31 cellular contexts compared by ENCODE assay signal in the genomic region with DNA sequence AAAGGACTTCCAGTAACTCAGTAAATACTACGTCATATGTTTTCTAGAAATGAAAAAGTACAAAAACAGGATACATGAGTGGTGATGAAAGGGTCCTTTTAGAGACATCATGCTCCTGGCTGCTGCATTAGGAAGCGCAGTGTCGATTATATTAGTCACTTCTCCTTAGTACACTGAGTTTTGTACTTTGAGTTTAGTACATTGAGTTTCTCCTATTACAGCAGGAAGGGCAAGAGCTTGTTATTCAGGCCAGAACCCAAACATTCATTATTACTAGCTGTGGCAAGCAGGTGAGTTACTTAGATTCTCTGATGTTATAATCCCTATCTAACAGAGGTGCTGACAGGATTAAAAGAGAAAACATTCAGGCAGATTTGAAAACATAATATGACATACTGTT. TPM values are rescaled to one million over a fixed set of nuclear protein-coding genes. Genes with fewer than 3 reads are reported as not detected.
A peak's percentile ranks its signal among the peaks of the same experiment; 100 is the strongest.
DNase-seq lines count a peak whose midpoint lies in the region; ATAC-seq and TF ChIP-seq lines count a peak whose summit lies in the region.
"Had no signal": no experiment of that assay in that cellular context is flagged by ENCODE, and none has a peak within 500 bp of the region (broad histone marks: within the 10 kb centered on the region; RNA-seq: fewer than 3 reads in every experiment).

No MANE protein-coding gene starts in this region.

- no peaks in the 10 kb centered on the region for H3K9me3 ChIP-seq in hepatocyte (ENCODE audit: low read depth)
- no peaks in the 10 kb centered on the region for H3K9me3 ChIP-seq in osteoblast (ENCODE audit: low read depth, low read length)
- H3K9me3 ChIP-seq in PC-3 (ENCODE audit: low read length), result no peaks in the 10 kb centered on the region
- H3K9me3 ChIP-seq: HAP-1, ovary, uterus had no signal

- intact Hi-C loops in PC-3 (cut with micrococcal nuclease), result no loop called here
- intact Hi-C loops in activated CD4-positive, alpha-beta T cell treated with anti-CD3 and anti-CD28 coated beads for 36 hours (cut with DNase I, micrococcal nuclease), result no loop called here

- H3K27ac ChIP-seq in hepatocyte (no peak overlapping the region), osteoblast (ENCODE audit: low read depth, low read length) (no peak overlapping the region), PC-3 (ENCODE audit: low read length) (no peak overlapping the region)
- H3K27ac ChIP-seq: ovary, SK-N-MC had no signal

- peaks cover 3% of the 10 kb centered on the region for H3K36me3 Mint-ChIP-seq in activated CD4-positive, alpha-beta T cell treated with anti-CD3 and anti-CD28 coated beads for 36 hours (ENCODE audit: low read depth)
- H3K36me3 Mint-ChIP-seq: activated naive CD4-positive, alpha-beta T cell treated with anti-CD3 and anti-CD28 coated beads, Interleukin-2, amount 50 U/mL, for 72 hours had no signal

- WGBS in hepatocyte (ENCODE audit: low lambda C conversion rate, missing lambda C conversion rate), result 84% methylated on average over 3 of the region's 3 CpGs

- H3K4me1 ChIP-seq in hepatocyte (ENCODE audit: insufficient read depth) (no peaks in the 10 kb centered on the region), osteoblast (ENCODE audit: insufficient read depth, low read length) (no peaks in the 10 kb centered on the region), PC-3 (ENCODE audit: insufficient read depth, low read length) (no peaks in the 10 kb centered on the region)
- H3K4me1 ChIP-seq: HAP-1, uterus had no signal

- POLR2A ChIA-PET in PC-3 (lab: Charles Lee; ENCODE audit: unreplicated experiment), result interaction anchor here (0.6 kb wide), 1 partner anchor 35 kb away, joined by 4 read pairs; no protein-coding TSS in a partner anchor
- POLR2A ChIA-PET in activated CD4-positive, alpha-beta T cell treated with anti-CD3 and anti-CD28 coated beads for 36 hours (lab: Charles Lee), result no interaction called here

- TF ChIP-seq CTCF in hepatocyte (IDR thresholded peaks at IDR 0.05; ENCODE audit: poor library complexity) (no peak), osteoblast (IDR thresholded peaks at IDR 0.05; ENCODE audit: extremely low read depth, low read depth, low read length) (no peak), PC-3 (conservative IDR thresholded peaks at IDR 0.05; ENCODE audit: low read depth, low read length) (no peak)

- H2AFZ ChIP-seq in hepatocyte, result no peak overlapping the region
- H2AFZ ChIP-seq in osteoblast (ENCODE audit: low read length), result no peak overlapping the region
- no peak overlapping the region for H2AFZ ChIP-seq in PC-3 (ENCODE audit: low read length)

- H3K4me3 ChIP-seq in hepatocyte (no peak overlapping the region), skeletal muscle cell (ENCODE audit: low read depth, low read length) (no peak overlapping the region), osteoblast (ENCODE audit: insufficient read depth, low read length) (no peak overlapping the region), PC-3 (ENCODE audit: low read length) (no peak overlapping the region)
- H3K4me3 ChIP-seq: HAP-1, lung, ovary, SK-N-MC, uterus had no signal

- H3K79me2 ChIP-seq in hepatocyte (no peaks in the 10 kb centered on the region), osteoblast (ENCODE audit: insufficient read depth, low read length) (no peaks in the 10 kb centered on the region), PC-3 (ENCODE audit: low read length) (no peaks in the 10 kb centered on the region)

- no peaks in the 10 kb centered on the region for H3K9me3 Mint-ChIP-seq in activated CD4-positive, alpha-beta T cell treated with anti-CD3 and anti-CD28 coated beads for 36 hours (ENCODE audit: low read depth)
- H3K9me3 Mint-ChIP-seq: activated CD4-positive, alpha-beta memory T cell treated with anti-CD3 and anti-CD28 coated beads, Interleukin-2, amount 10 ng/mL, durations not matched to agents 7 days and 5 days; activated naive CD4-positive, alpha-beta T cell treated with anti-CD3 and anti-CD28 coated beads, Interleukin-2, amount 50 U/mL, for 72 hours; activated T-helper 2 cell treated with anti-CD3 and anti-CD28 coated beads, Interferon-gamma antibody, Interleukin-2, Interleukin-4, amounts not matched to agents 10 μg/mL and 5 μg/mL and 100 μg/mL, durations not matched to agents 14 hours and 24 hours and 36 hours; central memory CD8-positive, alpha-beta T cell; nephron; stimulated activated memory B cell treated with anti-CD40 and anti-IgM and Interleukin-4, amounts not matched to agents 10 μg/mL and 1 μg/mL and 100 μg/mL, for 72 hours had no signal

- no peaks in the 10 kb centered on the region for H3K36me3 ChIP-seq in hepatocyte (replicated peaks; ENCODE audit: insufficient read depth, low read depth)
- H3K36me3 ChIP-seq in osteoblast (ENCODE audit: insufficient read depth, low read length), result no peaks in the 10 kb centered on the region
- no peaks in the 10 kb centered on the region for H3K36me3 ChIP-seq in PC-3 (ENCODE audit: low read depth, low read length)
- H3K36me3 ChIP-seq: HAP-1, ovary, uterus had no signal

- no peaks in the 10 kb centered on the region for H3K4me1 Mint-ChIP-seq in activated CD4-positive, alpha-beta T cell treated with anti-CD3 and anti-CD28 coated beads for 36 hours
- H3K4me1 Mint-ChIP-seq: activated CD4-positive, alpha-beta memory T cell treated with anti-CD3 and anti-CD28 coated beads, Interleukin-2, amount 10 ng/mL, durations not matched to agents 7 days and 5 days; central memory CD8-positive, alpha-beta T cell; nephron; stimulated activated memory B cell treated with anti-CD40 and anti-IgM and Interleukin-4, amounts not matched to agents 10 μg/mL and 1 μg/mL and 100 μg/mL, for 72 hours had no signal

- in situ Hi-C loops in SK-MEL-5 (cut with HindIII; ENCODE audit: low pct_unique_long_range_greater_than_20kb, low sequenced_read_pairs), result no loop called here

- H3K27me3 Mint-ChIP-seq in activated CD4-positive, alpha-beta T cell treated with anti-CD3 and anti-CD28 coated beads for 36 hours, result no peaks in the 10 kb centered on the region
- H3K27me3 Mint-ChIP-seq: activated CD4-positive, alpha-beta memory T cell treated with anti-CD3 and anti-CD28 coated beads, Interleukin-2, amount 10 ng/mL, durations not matched to agents 7 days and 5 days; central memory CD8-positive, alpha-beta T cell; stimulated activated memory B cell treated with anti-CD40 and anti-IgM and Interleukin-4, amounts not matched to agents 10 μg/mL and 1 μg/mL and 100 μg/mL, for 72 hours had no signal

- H3K9me2 ChIP-seq in hepatocyte (replicated peaks; ENCODE audit: insufficient read depth), result no peaks in the 10 kb centered on the region
- H3K9me2 ChIP-seq in PC-3 (replicated peaks; ENCODE audit: low read length), result no peaks in the 10 kb centered on the region

- no peak overlapping the region for H3K27ac Mint-ChIP-seq in activated CD4-positive, alpha-beta T cell treated with anti-CD3 and anti-CD28 coated beads for 36 hours
- H3K27ac Mint-ChIP-seq: activated CD4-positive, alpha-beta memory T cell treated with anti-CD3 and anti-CD28 coated beads, Interleukin-2, amount 10 ng/mL, durations not matched to agents 7 days and 5 days; activated naive CD4-positive, alpha-beta T cell treated with anti-CD3 and anti-CD28 coated beads, Interleukin-2, amount 50 U/mL, for 72 hours; activated T-helper 2 cell treated with anti-CD3 and anti-CD28 coated beads, Interferon-gamma antibody, Interleukin-2, Interleukin-4, amounts not matched to agents 10 μg/mL and 5 μg/mL and 100 μg/mL, durations not matched to agents 14 hours and 24 hours and 36 hours; nephron; stimulated activated memory B cell treated with anti-CD40 and anti-IgM and Interleukin-4, amounts not matched to agents 10 μg/mL and 1 μg/mL and 100 μg/mL, for 72 hours had no signal

- no TSS peak for BruUV-seq in PC-3 (replicated peaks; lab: Mats Ljungman, UMichigan)

- H4K20me1 ChIP-seq in hepatocyte (ENCODE audit: insufficient read depth, poor library complexity, severe bottlenecking) (no peaks in the 10 kb centered on the region), osteoblast (ENCODE audit: insufficient read depth, low read length) (no peaks in the 10 kb centered on the region), PC-3 (ENCODE audit: low read length) (no peaks in the 10 kb centered on the region)

- H3K9ac ChIP-seq in PC-3 (ENCODE audit: low read length), result no peak overlapping the region

- CTCF ChIA-PET in PC-3 (lab: Charles Lee), result no interaction called here
- CTCF ChIA-PET in activated CD4-positive, alpha-beta T cell treated with anti-CD3 and anti-CD28 coated beads for 36 hours (lab: Charles Lee), result no interaction called here

- H3K27me3 ChIP-seq in hepatocyte (no peaks in the 10 kb centered on the region), osteoblast (ENCODE audit: insufficient read depth, low read length) (no peaks in the 10 kb centered on the region), PC-3 (ENCODE audit: low read length) (no peaks in the 10 kb centered on the region)
- H3K27me3 ChIP-seq: ovary, uterus had no signal

- H3K4me3 Mint-ChIP-seq in activated CD4-positive, alpha-beta T cell treated with anti-CD3 and anti-CD28 coated beads for 36 hours, result no peak overlapping the region
- H3K4me3 Mint-ChIP-seq: activated CD4-positive, alpha-beta memory T cell treated with anti-CD3 and anti-CD28 coated beads, Interleukin-2, amount 10 ng/mL, durations not matched to agents 7 days and 5 days; central memory CD8-positive, alpha-beta T cell; nephron; stimulated activated memory B cell treated with anti-CD40 and anti-IgM and Interleukin-4, amounts not matched to agents 10 μg/mL and 1 μg/mL and 100 μg/mL, for 72 hours had no signal

- DNase-seq in SK-MEL-5 (ENCODE audit: low read depth, low spot score) (peak; percentile 80), dermis blood vessel endothelial cell (peak; percentile 87), hepatocyte (ENCODE audit: low spot score) (peak; percentile 7), skeletal muscle cell (ENCODE audit: low read depth) (peak; percentile 62), osteoblast (ENCODE audit: insufficient read length, low spot score, missing footprints) (no peak), RPMI8226 (no peak), PC-3 (no peak)
- DNase-seq in activated CD4-positive, alpha-beta T cell treated with anti-CD3 and anti-CD28 coated beads for 36 hours, result no peak
- DNase-seq: activated CD4-positive, alpha-beta memory T cell treated with anti-CD3 and anti-CD28 coated beads, Interleukin-2, amount 10 ng/mL, durations not matched to agents 7 days and 5 days; C1 segment of cervical spinal cord; DND-41; islet precursor cell; MM.1S; NCI-H1417 treated with DMSO at 0.1 percent for 48 hours; NCI-H2081; NCI-H2227 treated with DMSO at 0.1 percent for 48 hours; ovary; stimulated activated CD4-positive, alpha-beta T cell treated with anti-CD3 and anti-CD28 coated beads, Interleukin-4, amount 100 ng/mL, for 4 hours; substantia nigra; uterus had no signal

- ATAC-seq in PC-3, result no peak
- no peak for ATAC-seq in activated CD4-positive, alpha-beta T cell treated with anti-CD3 and anti-CD28 coated beads for 36 hours
- ATAC-seq: activated CD4-positive, CD25-positive, alpha-beta regulatory T cell treated with anti-CD3 and anti-CD28 coated beads, Interleukin-2, amount 50 U/mL, for 24 hours; activated naive CD4-positive, alpha-beta T cell treated with anti-CD3 and anti-CD28 coated beads, Interleukin-2, amount 50 U/mL, for 72 hours; stimulated activated memory B cell treated with anti-CD40 and anti-IgM and Interleukin-4, amounts not matched to agents 10 μg/mL and 1 μg/mL and 100 μg/mL, for 72 hours had no signal

- H3K4me2 ChIP-seq in hepatocyte, result no peak overlapping the region
- no peak overlapping the region for H3K4me2 ChIP-seq in osteoblast (ENCODE audit: insufficient read depth, low read length)
- no peak overlapping the region for H3K4me2 ChIP-seq in PC-3 (ENCODE audit: low read length)

- H3F3A ChIP-seq in PC-3 (ENCODE audit: low read length, unreplicated experiment), result no peaks in the 10 kb centered on the region

RNA-seq across cellular contexts. Expression of gene RPGR, which starts 21.3 kb away (rescaled TPM):
- 10.5 and 15.3 TPM in 2 replicates for total RNA-seq in SK-MEL-5 (2014; rRNA removed; shearing (Covaris generic))
- 7.8 and 15.4 TPM in 2 replicates for polyA plus RNA-seq in SK-MEL-5 (2015; cell fraction: cytosol; rRNA removed)
- polyA plus RNA-seq in SK-MEL-5 (2015; cell fraction: nucleus; rRNA removed), result 23.4 and 38.0 TPM in 2 replicates
- total RNA-seq in dermis blood vessel endothelial cell (43.2 and 49.6 TPM in 2 replicates), hepatocyte (9.8 and 15.9 TPM in 2 replicates), osteoblast (7.4 and 8.0 TPM in 2 replicates), PC-3 (2014; rRNA removed) (8.3 and 9.3 TPM in 2 replicates)
- 7.2 and 7.6 TPM in 2 replicates for polyA plus RNA-seq in hepatocyte
- total RNA-seq in activated CD4-positive, alpha-beta T cell treated with anti-CD3 and anti-CD28 coated beads for 36 hours, result 1 to 10 TPM; 6.4 to 7.1 TPM

RNA-seq across cellular contexts. Expression of gene OTC, which starts 46.4 kb away (rescaled TPM):
- total RNA-seq in SK-MEL-5 (2014; rRNA removed; shearing (Covaris generic)), result not detected in 2 replicates
- polyA plus RNA-seq in SK-MEL-5 (2015; cell fraction: cytosol; rRNA removed), result not detected in 2 replicates
- polyA plus RNA-seq in SK-MEL-5 (2015; cell fraction: nucleus; rRNA removed), result not detected in 2 replicates
- total RNA-seq in dermis blood vessel endothelial cell (2.4 and 4.5 TPM in 2 replicates), hepatocyte (33.2 and 37.8 TPM in 2 replicates), osteoblast (not detected in 2 replicates), PC-3 (2014; rRNA removed) (not detected in 2 replicates)
- 10.1 and 16.2 TPM in 2 replicates for polyA plus RNA-seq in hepatocyte
- total RNA-seq in activated CD4-positive, alpha-beta T cell treated with anti-CD3 and anti-CD28 coated beads for 36 hours, result not detected
- total RNA-seq: activated CD4-positive, alpha-beta memory T cell treated with anti-CD3 and anti-CD28 coated beads, Interleukin-2, amount 10 ng/mL, durations not matched to agents 7 days and 5 days; activated naive CD4-positive, alpha-beta T cell treated with anti-CD3 and anti-CD28 coated beads, Interleukin-2, amount 50 U/mL, for 72 hours; activated T-helper 2 cell treated with anti-CD3 and anti-CD28 coated beads, Interferon-gamma antibody, Interleukin-2, Interleukin-4, amounts not matched to agents 10 μg/mL and 5 μg/mL and 100 μg/mL, durations not matched to agents 14 hours and 24 hours and 36 hours; astrocyte; T-helper 1 cell treated with Interleukin-12 subunit alpha and Interleukin-12 subunit beta and Interleukin-4 antibody, amounts not matched to agents 30 ng/mL and 1 ng/mL, for 36 hours had no signal

Comparison
In these comparisons a context has a peak if more than half of its experiments do, and no peak if none do; other contexts are left out.
1. DNase-seq: peak in SK-MEL-5 (single experiment), dermis blood vessel endothelial cell (single experiment), hepatocyte (single experiment) and skeletal muscle cell (single experiment); none in osteoblast (single experiment), RPMI8226 (single experiment), PC-3 (single experiment) and activated CD4-positive, alpha-beta T cell treated with anti-CD3 and anti-CD28 coated beads for 36 hours (single experiment).